In genomic region chr10:79058899-79059771, GRCh38 we compare ENCODE assay signal across 1 cellular context.
TF ChIP-seq lines count a peak whose summit lies in the region.

No MANE protein-coding gene starts in this region.

TF ChIP-seq in HepG2, 621 proteins besides CTCF, POLR2A, EP300 and RAD21 (continued from another document and continues in another):
- TF ChIP-seq, protein P1, sequence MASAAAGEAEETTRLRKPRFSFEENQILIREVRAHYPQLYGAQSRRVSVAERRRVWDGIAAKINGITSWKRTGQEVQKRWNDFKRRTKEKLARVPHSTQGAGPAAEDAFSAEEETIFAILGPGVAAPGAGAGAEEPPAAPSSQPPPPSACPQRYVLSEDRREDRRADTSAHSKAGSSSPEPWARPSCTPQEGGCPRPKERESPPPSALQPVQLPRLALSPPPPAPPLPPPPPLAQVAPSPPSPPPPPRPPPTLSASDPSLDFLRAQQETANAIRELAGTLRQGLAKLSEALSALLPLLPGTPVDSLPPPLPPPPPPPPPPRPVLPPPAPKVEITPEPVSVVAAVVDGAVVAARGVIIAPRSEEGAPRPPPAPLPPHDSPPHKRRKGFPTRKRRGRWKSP (CRISPR knock-in tag; IDR thresholded peaks at IDR 0.05): peak; percentile 58; the same call in 1 of the 2 replicates
- no peak for TF ChIP-seq ZNF207 (IDR thresholded peaks at IDR 0.05; ENCODE audit: borderline replicate concordance)
- peak; percentile 37; the same call in 1 of the 2 replicates for TF ChIP-seq GABPB1 (CRISPR knock-in tag; IDR thresholded peaks at IDR 0.05)
- no peak for TF ChIP-seq ZNF572 (CRISPR knock-in tag; IDR thresholded peaks at IDR 0.05)
- peak; percentile 86 for TF ChIP-seq SKI (IDR thresholded peaks at IDR 0.05; ENCODE audit: partially characterized antibody)
- peak; percentile 67; the same call in 1 of the 2 replicates for TF ChIP-seq ZBTB7A (CRISPR knock-in tag; IDR thresholded peaks at IDR 0.05)
- no peak for TF ChIP-seq ATF7 (IDR thresholded peaks at IDR 0.05)
- peak; percentile 82 for TF ChIP-seq ATF7 (CRISPR knock-in tag; IDR thresholded peaks at IDR 0.05)
- TF ChIP-seq FOXK1 (CRISPR knock-in tag; IDR thresholded peaks at IDR 0.05; ENCODE audit: borderline replicate concordance, low read depth): peak; percentile 68; the same call in 1 of the 2 replicates
- no peak for TF ChIP-seq MXD3 (CRISPR knock-in tag; IDR thresholded peaks at IDR 0.05)
- TF ChIP-seq FOSL1 (CRISPR knock-in tag; IDR thresholded peaks at IDR 0.05; ENCODE audit: borderline replicate concordance): peak; percentile 48; the same call in 1 of the 2 replicates
- no peak for TF ChIP-seq ZNF709 (CRISPR knock-in tag; IDR thresholded peaks at IDR 0.05)
- TF ChIP-seq TIGD3 (CRISPR knock-in tag; IDR thresholded peaks at IDR 0.05; ENCODE audit: borderline replicate concordance): no peak
- TF ChIP-seq ZFP1 (CRISPR knock-in tag; IDR thresholded peaks at IDR 0.05): peak; percentile 77; the same call in 1 of the 2 replicates
- TF ChIP-seq ZNF136 (CRISPR knock-in tag; IDR thresholded peaks at IDR 0.05; ENCODE audit: low read depth): peak; percentile 50; the same call in 1 of the 2 replicates
- no peak for TF ChIP-seq ZNF235 (CRISPR knock-in tag; IDR thresholded peaks at IDR 0.05; ENCODE audit: borderline replicate concordance)
- TF ChIP-seq NCOA2 (CRISPR knock-in tag; IDR thresholded peaks at IDR 0.05): peak; percentile 98
- TF ChIP-seq ZFP82 (CRISPR knock-in tag; IDR thresholded peaks at IDR 0.05; ENCODE audit: borderline replicate concordance): no peak
- no peak for TF ChIP-seq POLR2AphosphoS5 (IDR thresholded peaks at IDR 0.05; ENCODE audit: low read depth, low read length)
- TF ChIP-seq MED1 (CRISPR knock-in tag; IDR thresholded peaks at IDR 0.05): peak; percentile 94
- TF ChIP-seq HNRNPH1 (optimal IDR thresholded peaks at IDR 0.05; ENCODE audit: low read depth, low read length): no peak
- no peak for TF ChIP-seq ZNF83 (CRISPR knock-in tag; IDR thresholded peaks at IDR 0.05; ENCODE audit: borderline replicate concordance)
- no peak for TF ChIP-seq MTF2 (CRISPR knock-in tag; IDR thresholded peaks at IDR 0.05; ENCODE audit: borderline replicate concordance)
- no peak for TF ChIP-seq ZNF720 (CRISPR knock-in tag; IDR thresholded peaks at IDR 0.05)
- TF ChIP-seq, protein P2, sequence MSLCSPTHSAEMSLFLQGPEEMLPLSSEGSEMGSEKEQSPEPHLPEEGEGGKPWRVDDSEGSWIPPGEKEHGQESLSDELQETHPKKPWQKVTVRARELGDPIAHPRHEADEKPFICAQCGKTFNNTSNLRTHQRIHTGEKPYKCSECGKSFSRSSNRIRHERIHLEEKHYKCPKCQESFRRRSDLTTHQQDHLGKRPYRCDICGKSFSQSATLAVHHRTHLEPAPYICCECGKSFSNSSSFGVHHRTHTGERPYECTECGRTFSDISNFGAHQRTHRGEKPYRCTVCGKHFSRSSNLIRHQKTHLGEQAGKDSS (CRISPR knock-in tag; IDR thresholded peaks at IDR 0.05; ENCODE audit: borderline replicate concordance, low read depth): peak; percentile 95
- TF ChIP-seq ZNF891 (CRISPR knock-in tag; IDR thresholded peaks at IDR 0.05): peak; percentile 58; the same call in 1 of the 2 replicates
- TF ChIP-seq ZNF569 (CRISPR knock-in tag; IDR thresholded peaks at IDR 0.05; ENCODE audit: borderline replicate concordance): no peak
- TF ChIP-seq, protein P3, sequence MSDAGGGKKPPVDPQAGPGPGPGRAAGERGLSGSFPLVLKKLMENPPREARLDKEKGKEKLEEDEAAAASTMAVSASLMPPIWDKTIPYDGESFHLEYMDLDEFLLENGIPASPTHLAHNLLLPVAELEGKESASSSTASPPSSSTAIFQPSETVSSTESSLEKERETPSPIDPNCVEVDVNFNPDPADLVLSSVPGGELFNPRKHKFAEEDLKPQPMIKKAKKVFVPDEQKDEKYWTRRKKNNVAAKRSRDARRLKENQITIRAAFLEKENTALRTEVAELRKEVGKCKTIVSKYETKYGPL (CRISPR knock-in tag; IDR thresholded peaks at IDR 0.05): no peak
- TF ChIP-seq, protein P4, sequence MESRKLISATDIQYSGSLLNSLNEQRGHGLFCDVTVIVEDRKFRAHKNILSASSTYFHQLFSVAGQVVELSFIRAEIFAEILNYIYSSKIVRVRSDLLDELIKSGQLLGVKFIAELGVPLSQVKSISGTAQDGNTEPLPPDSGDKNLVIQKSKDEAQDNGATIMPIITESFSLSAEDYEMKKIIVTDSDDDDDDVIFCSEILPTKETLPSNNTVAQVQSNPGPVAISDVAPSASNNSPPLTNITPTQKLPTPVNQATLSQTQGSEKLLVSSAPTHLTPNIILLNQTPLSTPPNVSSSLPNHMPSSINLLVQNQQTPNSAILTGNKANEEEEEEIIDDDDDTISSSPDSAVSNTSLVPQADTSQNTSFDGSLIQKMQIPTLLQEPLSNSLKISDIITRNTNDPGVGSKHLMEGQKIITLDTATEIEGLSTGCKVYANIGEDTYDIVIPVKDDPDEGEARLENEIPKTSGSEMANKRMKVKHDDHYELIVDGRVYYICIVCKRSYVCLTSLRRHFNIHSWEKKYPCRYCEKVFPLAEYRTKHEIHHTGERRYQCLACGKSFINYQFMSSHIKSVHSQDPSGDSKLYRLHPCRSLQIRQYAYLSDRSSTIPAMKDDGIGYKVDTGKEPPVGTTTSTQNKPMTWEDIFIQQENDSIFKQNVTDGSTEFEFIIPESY (CRISPR knock-in tag; IDR thresholded peaks at IDR 0.05): peak; percentile 57; the same call in 1 of the 2 replicates
- TF ChIP-seq PHF20 (CRISPR knock-in tag; IDR thresholded peaks at IDR 0.05): 0 out of 2 replicates have a peak, but pooled peaks have one; percentile 38
- TF ChIP-seq TRIM24 (CRISPR knock-in tag; IDR thresholded peaks at IDR 0.05): 0 out of 2 replicates have a peak, but pooled peaks have one; percentile 69
- TF ChIP-seq ZNF589 (CRISPR knock-in tag; conservative IDR thresholded peaks at IDR 0.05): peak; percentile 73; the same call in 1 of the 2 replicates
- TF ChIP-seq MAFG (CRISPR knock-in tag; IDR thresholded peaks at IDR 0.05): no peak
- 0 out of 2 replicates have a peak, but pooled peaks have one; percentile 69 for TF ChIP-seq ZNF160 (CRISPR knock-in tag; IDR thresholded peaks at IDR 0.05)
- TF ChIP-seq ZNF660 (CRISPR knock-in tag; IDR thresholded peaks at IDR 0.05; ENCODE audit: borderline replicate concordance, low read depth): no peak
- no peak for TF ChIP-seq ZNF367 (CRISPR knock-in tag; IDR thresholded peaks at IDR 0.05; ENCODE audit: borderline replicate concordance)
- no peak for TF ChIP-seq ARID2 (CRISPR knock-in tag; IDR thresholded peaks at IDR 0.05; ENCODE audit: borderline replicate concordance)
- TF ChIP-seq, protein P5, sequence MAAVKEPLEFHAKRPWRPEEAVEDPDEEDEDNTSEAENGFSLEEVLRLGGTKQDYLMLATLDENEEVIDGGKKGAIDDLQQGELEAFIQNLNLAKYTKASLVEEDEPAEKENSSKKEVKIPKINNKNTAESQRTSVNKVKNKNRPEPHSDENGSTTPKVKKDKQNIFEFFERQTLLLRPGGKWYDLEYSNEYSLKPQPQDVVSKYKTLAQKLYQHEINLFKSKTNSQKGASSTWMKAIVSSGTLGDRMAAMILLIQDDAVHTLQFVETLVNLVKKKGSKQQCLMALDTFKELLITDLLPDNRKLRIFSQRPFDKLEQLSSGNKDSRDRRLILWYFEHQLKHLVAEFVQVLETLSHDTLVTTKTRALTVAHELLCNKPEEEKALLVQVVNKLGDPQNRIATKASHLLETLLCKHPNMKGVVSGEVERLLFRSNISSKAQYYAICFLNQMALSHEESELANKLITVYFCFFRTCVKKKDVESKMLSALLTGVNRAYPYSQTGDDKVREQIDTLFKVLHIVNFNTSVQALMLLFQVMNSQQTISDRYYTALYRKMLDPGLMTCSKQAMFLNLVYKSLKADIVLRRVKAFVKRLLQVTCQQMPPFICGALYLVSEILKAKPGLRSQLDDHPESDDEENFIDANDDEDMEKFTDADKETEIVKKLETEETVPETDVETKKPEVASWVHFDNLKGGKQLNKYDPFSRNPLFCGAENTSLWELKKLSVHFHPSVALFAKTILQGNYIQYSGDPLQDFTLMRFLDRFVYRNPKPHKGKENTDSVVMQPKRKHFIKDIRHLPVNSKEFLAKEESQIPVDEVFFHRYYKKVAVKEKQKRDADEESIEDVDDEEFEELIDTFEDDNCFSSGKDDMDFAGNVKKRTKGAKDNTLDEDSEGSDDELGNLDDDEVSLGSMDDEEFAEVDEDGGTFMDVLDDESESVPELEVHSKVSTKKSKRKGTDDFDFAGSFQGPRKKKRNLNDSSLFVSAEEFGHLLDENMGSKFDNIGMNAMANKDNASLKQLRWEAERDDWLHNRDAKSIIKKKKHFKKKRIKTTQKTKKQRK (IDR thresholded peaks at IDR 0.05; ENCODE audit: low read length): no peak
- no peak for TF ChIP-seq GPN1 (CRISPR knock-in tag; IDR thresholded peaks at IDR 0.05; ENCODE audit: borderline replicate concordance)
- TF ChIP-seq, protein P6, sequence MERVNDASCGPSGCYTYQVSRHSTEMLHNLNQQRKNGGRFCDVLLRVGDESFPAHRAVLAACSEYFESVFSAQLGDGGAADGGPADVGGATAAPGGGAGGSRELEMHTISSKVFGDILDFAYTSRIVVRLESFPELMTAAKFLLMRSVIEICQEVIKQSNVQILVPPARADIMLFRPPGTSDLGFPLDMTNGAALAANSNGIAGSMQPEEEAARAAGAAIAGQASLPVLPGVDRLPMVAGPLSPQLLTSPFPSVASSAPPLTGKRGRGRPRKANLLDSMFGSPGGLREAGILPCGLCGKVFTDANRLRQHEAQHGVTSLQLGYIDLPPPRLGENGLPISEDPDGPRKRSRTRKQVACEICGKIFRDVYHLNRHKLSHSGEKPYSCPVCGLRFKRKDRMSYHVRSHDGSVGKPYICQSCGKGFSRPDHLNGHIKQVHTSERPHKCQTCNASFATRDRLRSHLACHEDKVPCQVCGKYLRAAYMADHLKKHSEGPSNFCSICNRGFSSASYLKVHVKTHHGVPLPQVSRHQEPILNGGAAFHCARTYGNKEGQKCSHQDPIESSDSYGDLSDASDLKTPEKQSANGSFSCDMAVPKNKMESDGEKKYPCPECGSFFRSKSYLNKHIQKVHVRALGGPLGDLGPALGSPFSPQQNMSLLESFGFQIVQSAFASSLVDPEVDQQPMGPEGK (CRISPR knock-in tag; IDR thresholded peaks at IDR 0.05): peak; percentile 100
- TF ChIP-seq ZBTB1 (CRISPR knock-in tag; IDR thresholded peaks at IDR 0.05; ENCODE audit: borderline replicate concordance): no peak
- TF ChIP-seq CREB1 (IDR thresholded peaks at IDR 0.05): no peak
- peak; percentile 72; the same call in 1 of the 2 replicates for TF ChIP-seq CREB1 (CRISPR knock-in tag; IDR thresholded peaks at IDR 0.05)
- no peak for TF ChIP-seq U2AF1 (optimal IDR thresholded peaks at IDR 0.05; ENCODE audit: low read depth, low read length)
- peak; percentile 86 for TF ChIP-seq ZFP90 (CRISPR knock-in tag; IDR thresholded peaks at IDR 0.05; ENCODE audit: borderline replicate concordance)
- peak; percentile 94 for TF ChIP-seq HOXA3 (CRISPR knock-in tag; IDR thresholded peaks at IDR 0.05)
- 0 out of 2 replicates have a peak, but pooled peaks have one; percentile 22 for TF ChIP-seq BRCA1 (CRISPR knock-in tag; IDR thresholded peaks at IDR 0.05)
- peak; percentile 68; the same call in 1 of the 2 replicates for TF ChIP-seq YEATS4 (CRISPR knock-in tag; IDR thresholded peaks at IDR 0.05; ENCODE audit: borderline replicate concordance)
- TF ChIP-seq ZNF451 (CRISPR knock-in tag; IDR thresholded peaks at IDR 0.05): 0 out of 2 replicates have a peak, but pooled peaks have one; percentile 65
- no peak for TF ChIP-seq CENPT (CRISPR knock-in tag; IDR thresholded peaks at IDR 0.05; ENCODE audit: low read depth)
- TF ChIP-seq RARG (CRISPR knock-in tag; IDR thresholded peaks at IDR 0.05; ENCODE audit: low read depth): no peak
- TF ChIP-seq GLMP (CRISPR knock-in tag; IDR thresholded peaks at IDR 0.05; ENCODE audit: borderline replicate concordance): no peak
- TF ChIP-seq ZSCAN25 (CRISPR knock-in tag; IDR thresholded peaks at IDR 0.05): peak; percentile 91
- no peak for TF ChIP-seq SOX6 (IDR thresholded peaks at IDR 0.05)
- peak; percentile 93 for TF ChIP-seq SOX6 (CRISPR knock-in tag; IDR thresholded peaks at IDR 0.05)
- TF ChIP-seq FOXA1 (IDR thresholded peaks at IDR 0.05): 0 out of 2 replicates have a peak, but pooled peaks have one; percentile 40
- TF ChIP-seq FOXA1 (CRISPR knock-in tag; IDR thresholded peaks at IDR 0.05): peak; percentile 97
- TF ChIP-seq, protein P7, sequence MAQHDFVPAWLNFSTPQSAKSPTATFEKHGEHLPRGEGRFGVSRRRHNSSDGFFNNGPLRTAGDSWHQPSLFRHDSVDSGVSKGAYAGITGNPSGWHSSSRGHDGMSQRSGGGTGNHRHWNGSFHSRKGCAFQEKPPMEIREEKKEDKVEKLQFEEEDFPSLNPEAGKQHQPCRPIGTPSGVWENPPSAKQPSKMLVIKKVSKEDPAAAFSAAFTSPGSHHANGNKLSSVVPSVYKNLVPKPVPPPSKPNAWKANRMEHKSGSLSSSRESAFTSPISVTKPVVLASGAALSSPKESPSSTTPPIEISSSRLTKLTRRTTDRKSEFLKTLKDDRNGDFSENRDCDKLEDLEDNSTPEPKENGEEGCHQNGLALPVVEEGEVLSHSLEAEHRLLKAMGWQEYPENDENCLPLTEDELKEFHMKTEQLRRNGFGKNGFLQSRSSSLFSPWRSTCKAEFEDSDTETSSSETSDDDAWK (CRISPR knock-in tag; IDR thresholded peaks at IDR 0.05): no peak
- peak; percentile 78; the same call in 1 of the 2 replicates for TF ChIP-seq ZNF3 (CRISPR knock-in tag; IDR thresholded peaks at IDR 0.05)
- TF ChIP-seq ZNF546 (CRISPR knock-in tag; conservative IDR thresholded peaks at IDR 0.05): no peak
